14 cellular contexts compared by ENCODE assay signal in the genomic region with DNA sequence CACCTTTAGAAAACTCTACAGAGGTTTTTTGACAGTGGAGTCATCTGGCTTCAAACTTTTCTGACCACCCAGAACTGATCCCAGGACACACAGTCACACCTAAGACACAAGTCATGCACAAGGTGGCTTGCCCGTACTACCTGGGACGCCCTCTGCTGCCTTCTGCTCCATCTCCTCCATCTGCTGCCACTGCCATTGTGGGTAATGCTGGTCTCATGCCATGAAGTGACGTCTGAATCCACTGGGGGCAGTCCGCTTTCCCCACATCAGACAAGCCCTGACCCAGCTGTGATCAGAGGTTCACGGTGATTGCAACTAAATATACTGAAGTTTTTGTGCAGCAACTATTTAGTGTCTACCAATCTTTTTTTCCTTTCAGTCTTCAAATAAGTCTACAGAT. TPM values are rescaled to one million over a fixed set of nuclear protein-coding genes. Genes with fewer than 3 reads are reported as not detected.
A peak's percentile ranks its signal among the peaks of the same experiment; 100 is the strongest.
DNase-seq lines count a peak whose midpoint lies in the region; ATAC-seq, FAIRE-seq and TF ChIP-seq lines count a peak whose summit lies in the region.
"Had no signal": no experiment of that assay in that cellular context is flagged by ENCODE, and none has a peak within 500 bp of the region (broad histone marks: within the 10 kb centered on the region; RNA-seq: fewer than 3 reads in every experiment).

No MANE protein-coding gene starts in this region.

- peak; percentile 35 for TF ChIP-seq CTCF in DOHH2 (IDR thresholded peaks at IDR 0.05; ENCODE audit: low read depth, low read length, poor library complexity, severe bottlenecking)
- peak; percentile 22 to 36; a peak in 2 of 4 replicates for TF ChIP-seq CTCF in GM23338 (conservative IDR thresholded peaks at IDR 0.05; ENCODE audit: low read depth in 2 of 2)
- no peak for TF ChIP-seq CTCF in D721Med (IDR thresholded peaks at IDR 0.05; ENCODE audit: insufficient read depth, missing control alignments)
- no peak for TF ChIP-seq CTCF in ovary (IDR thresholded peaks at IDR 0.05)

- in situ Hi-C loops in SK-MEL-5 (cut with HindIII; ENCODE audit: low pct_unique_long_range_greater_than_20kb, low sequenced_read_pairs): no loop called here

- intact Hi-C loops in ovary (cut with DNase I): loop anchor here in 1 of 4 donors (10.0 kb wide), 1 partner anchor 430 kb away; no protein-coding TSS in a partner anchor

- H3K36me3 ChIP-seq in DOHH2 (ENCODE audit: control insufficient read depth, low read length): no peaks in the 10 kb centered on the region
- H3K36me3 ChIP-seq in GM23338 (ENCODE audit: insufficient read depth): no peaks in the 10 kb centered on the region
- H3K36me3 ChIP-seq in ovary: no peaks in the 10 kb centered on the region

- no peak for TF ChIP-seq EP300 in ovary (IDR thresholded peaks at IDR 0.05)

- H3K4me1 Mint-ChIP-seq in GM23338: peaks cover 20% of the 10 kb centered on the region
- H3K4me1 Mint-ChIP-seq: activated T-helper 17 cell treated with anti-CD3 and anti-CD28 coated beads, Interleukin-2, amount 50 U/mL, for 72 hours had no signal

- H3K9me3 ChIP-seq in DOHH2 (ENCODE audit: control insufficient read depth, insufficient read depth, low read length): no peaks in the 10 kb centered on the region
- peaks cover 0 to 5% of the 10 kb centered on the region in 2 donors for H3K9me3 ChIP-seq in ovary

- peak; percentile 7; the same call in 2 of the 3 replicates for ATAC-seq in GM23338
- ATAC-seq in HG02642 (IDR thresholded peaks at IDR 0.05; ENCODE audit: poor library complexity, unreplicated experiment): no peak
- ATAC-seq: activated T-helper 17 cell treated with anti-CD3 and anti-CD28 coated beads, Interleukin-2, amount 50 U/mL, for 72 hours had no signal

- H3K4me1 ChIP-seq in DOHH2 (ENCODE audit: control insufficient read depth, low read length): peaks cover 11% of the 10 kb centered on the region
- H3K4me1 ChIP-seq in GM23338 (ENCODE audit: insufficient read depth): no peaks in the 10 kb centered on the region
- peaks cover 4% of the 10 kb centered on the region for H3K4me1 ChIP-seq in ovary (ENCODE audit: insufficient read depth)

- H3K27me3 Mint-ChIP-seq in GM23338 (ENCODE audit: insufficient read depth, low read depth, poor library complexity): peaks cover 20% of the 10 kb centered on the region
- H3K27me3 Mint-ChIP-seq: activated T-helper 17 cell treated with anti-CD3 and anti-CD28 coated beads, Interleukin-2, amount 50 U/mL, for 72 hours; CD8-positive, alpha-beta memory T cell; dendritic cell treated with granulocyte-macrophage colony-stimulating factor and Interleukin-4, amounts not matched to agents 40 ng/mL and 50 ng/mL, for 4 days had no signal

- H3K27ac Mint-ChIP-seq in GM23338: no peak overlapping the region
- H3K27ac Mint-ChIP-seq: activated T-helper 17 cell treated with anti-CD3 and anti-CD28 coated beads, Interleukin-2, amount 50 U/mL, for 72 hours; dendritic cell treated with granulocyte-macrophage colony-stimulating factor and Interleukin-4, amounts not matched to agents 40 ng/mL and 50 ng/mL, for 4 days had no signal

- H3K4me3 Mint-ChIP-seq in GM23338: no peak overlapping the region
- H3K4me3 Mint-ChIP-seq: activated T-helper 17 cell treated with anti-CD3 and anti-CD28 coated beads, Interleukin-2, amount 50 U/mL, for 72 hours; dendritic cell treated with granulocyte-macrophage colony-stimulating factor and Interleukin-4, amounts not matched to agents 40 ng/mL and 50 ng/mL, for 4 days had no signal

- H3K4me3 ChIP-seq in DOHH2 (ENCODE audit: low read length) (no peak overlapping the region), GM23338 (no peak overlapping the region), ovary (no peak overlapping the region)

- peaks cover 7% of the 10 kb centered on the region; the same call in 1 of the 2 replicates for H3K79me2 ChIP-seq in DOHH2 (ENCODE audit: control insufficient read depth, low read length)
- H3K79me2 ChIP-seq in GM23338 (replicated peaks; ENCODE audit: insufficient read depth): no peaks in the 10 kb centered on the region

- no peak for FAIRE-seq in D721Med (lab: Jason Lieb, UNC)
- FAIRE-seq: astrocyte had no signal

- 75 to 92% (median 90%) methylated on average over 5 of the region's 5 CpGs for WGBS in ovary, 3 donors

- no peak overlapping the region for H3K27ac ChIP-seq in DOHH2 (ENCODE audit: low read depth, low read length)
- H3K27ac ChIP-seq in GM23338 (ENCODE audit: low read depth): no peak overlapping the region
- H3K27ac ChIP-seq in ovary: no peak overlapping the region

- no peaks in the 10 kb centered on the region for H3K9me3 Mint-ChIP-seq in GM23338
- H3K9me3 Mint-ChIP-seq: activated T-helper 17 cell treated with anti-CD3 and anti-CD28 coated beads, Interleukin-2, amount 50 U/mL, for 72 hours; dendritic cell treated with granulocyte-macrophage colony-stimulating factor and Interleukin-4, amounts not matched to agents 40 ng/mL and 50 ng/mL, for 4 days had no signal

- H4K20me1 ChIP-seq in DOHH2 (ENCODE audit: control insufficient read depth, insufficient read depth, low read depth, low read length) (no peaks in the 10 kb centered on the region), GM23338 (replicated peaks; ENCODE audit: insufficient read depth) (no peaks in the 10 kb centered on the region)

- H3K4me2 ChIP-seq in DOHH2 (ENCODE audit: low read length) (no peak overlapping the region), GM23338 (no peak overlapping the region)

- no peaks in the 10 kb centered on the region for H3K9me2 ChIP-seq in DOHH2 (replicated peaks; ENCODE audit: control insufficient read depth, low read length)
- no peaks in the 10 kb centered on the region for H3K9me2 ChIP-seq in GM23338 (ENCODE audit: insufficient read depth)

- H3K27me3 ChIP-seq in DOHH2 (ENCODE audit: control insufficient read depth, low read length) (no peaks in the 10 kb centered on the region), GM23338 (ENCODE audit: insufficient read depth) (no peaks in the 10 kb centered on the region), ovary (no peaks in the 10 kb centered on the region)

- H2AFZ ChIP-seq in GM23338: no peak overlapping the region

- H3F3A ChIP-seq in DOHH2 (ENCODE audit: control insufficient read depth, insufficient read depth) (no peaks in the 10 kb centered on the region; the same call in 1 of the 2 replicates), GM23338 (replicated peaks; ENCODE audit: low read depth) (no peaks in the 10 kb centered on the region)

- no peak for TF ChIP-seq POLR2A in ovary (IDR thresholded peaks at IDR 0.05)

- H3K36me3 Mint-ChIP-seq in GM23338 (ENCODE audit: low read depth): peaks cover 3% of the 10 kb centered on the region; the same call in 1 of the 3 replicates
- H3K36me3 Mint-ChIP-seq: CD8-positive, alpha-beta memory T cell had no signal

- DNase-seq in GM23338 (ENCODE audit: low spot score) (no peak), SK-MEL-5 (ENCODE audit: low read depth, low spot score) (peak; percentile 17), fibroblast of peridontal ligament (ENCODE audit: extremely low read depth) (peak; percentile 18), D721Med (ENCODE audit: insufficient read length, low spot score) (no peak), ovary (no peak), amygdala (lab: John Stamatoyannopoulos, UW) (no peak)
- DNase-seq: activated CD4-positive, alpha-beta T cell treated with anti-CD3 and anti-CD28 coated beads for 48 hours; stimulated activated CD4-positive, alpha-beta T cell treated with anti-CD3 and anti-CD28 coated beads, Interleukin-12 subunit alpha, Interleukin-12 subunit beta, amount 100 ng/mL, for 4 hours had no signal

RNA-seq across cellular contexts. Expression of a gene that starts 5.4 kb away (rescaled TPM):
- total RNA-seq in GM23338 (2014; rRNA removed; shearing (Covaris generic)): 157 and 175 TPM in 2 replicates
- polyA plus RNA-seq in GM23338 (2016; fragmentation: Nextera tagmentation; extraction: Ambion mirVana): 304 and 308 TPM in 2 replicates
- total RNA-seq in SK-MEL-5 (2014; rRNA removed; shearing (Covaris generic)): 91.2 and 92.4 TPM in 2 replicates
- polyA plus RNA-seq in SK-MEL-5 (2015; cell fraction: cytosol; rRNA removed): 112 and 119 TPM in 2 replicates
- 45.3 and 51.4 TPM in 2 replicates for polyA plus RNA-seq in SK-MEL-5 (2015; cell fraction: nucleus; rRNA removed)
- 100 to 1,000 TPM in 5 of 7 donors, 10 to 100 TPM in 2; 95.6 to 163 (median 107) TPM for total RNA-seq in ovary
- polyA plus RNA-seq in ovary: 10 to 100 TPM; 15.3 to 80.1 TPM

RNA-seq across cellular contexts. Expression of a gene that starts 13.8 kb away (rescaled TPM):
- total RNA-seq in GM23338 (2014; rRNA removed; shearing (Covaris generic)): 31.2 and 40.4 TPM in 2 replicates
- polyA plus RNA-seq in GM23338 (2016; fragmentation: Nextera tagmentation; extraction: Ambion mirVana) (18.5 and 20.4 TPM in 2 replicates), ovary (10 to 100 TPM in 1 of 2 donors, 1 to 10 TPM in 1; 2.2 to 77.4 TPM)
- 21.6 and 22.2 TPM in 2 replicates for total RNA-seq in SK-MEL-5 (2014; rRNA removed; shearing (Covaris generic))
- 33.6 and 35.4 TPM in 2 replicates for polyA plus RNA-seq in SK-MEL-5 (2015; cell fraction: cytosol; rRNA removed)
- polyA plus RNA-seq in SK-MEL-5 (2015; cell fraction: nucleus; rRNA removed): 539 and 555 TPM in 2 replicates
- 100 to 1,000 TPM in 2 of 7 donors, 10 to 100 TPM in 5; 55.8 to 109 (median 78.6) TPM for total RNA-seq in ovary

RNA-seq across cellular contexts. Expression of a gene that starts 14.9 kb away (rescaled TPM):
- total RNA-seq in GM23338 (2014; rRNA removed; shearing (Covaris generic)): not detected in 2 replicates
- polyA plus RNA-seq in GM23338 (2016; fragmentation: Nextera tagmentation; extraction: Ambion mirVana) (0.17 and 0.52 TPM in 2 replicates), ovary (1 to 10 TPM; 3.9 to 4.7 TPM)
- 2.4 and 3.5 TPM in 2 replicates for total RNA-seq in SK-MEL-5 (2014; rRNA removed; shearing (Covaris generic))
- 6.5 and 7.2 TPM in 2 replicates for polyA plus RNA-seq in SK-MEL-5 (2015; cell fraction: cytosol; rRNA removed)
- 3.0 and 5.2 TPM in 2 replicates for polyA plus RNA-seq in SK-MEL-5 (2015; cell fraction: nucleus; rRNA removed)
- total RNA-seq in ovary: 10 to 100 TPM in 3 of 7 donors, 1 to 10 TPM in 4; 1.8 to 65.3 (median 8.9) TPM

RNA-seq across cellular contexts. Expression of a gene that starts 21.1 kb away (rescaled TPM):
- 28.0 and 34.4 TPM in 2 replicates for total RNA-seq in GM23338 (2014; rRNA removed; shearing (Covaris generic))
- 15.7 and 16.2 TPM in 2 replicates for polyA plus RNA-seq in GM23338 (2016; fragmentation: Nextera tagmentation; extraction: Ambion mirVana)
- 9.1 TPM in 2 replicates for total RNA-seq in SK-MEL-5 (2014; rRNA removed; shearing (Covaris generic))
- polyA plus RNA-seq in SK-MEL-5 (2015; cell fraction: cytosol; rRNA removed): 15.7 and 19.4 TPM in 2 replicates
- polyA plus RNA-seq in SK-MEL-5 (2015; cell fraction: nucleus; rRNA removed): 30.4 and 32.2 TPM in 2 replicates
- 10 to 100 TPM in 6 of 7 donors, 1 to 10 TPM in 1; 9.0 to 39.6 (median 14.2) TPM for total RNA-seq in ovary
- 10 to 100 TPM in 1 of 2 donors, 1 to 10 TPM in 1; 9.6 to 11.1 TPM for polyA plus RNA-seq in ovary

Comparison
In these comparisons a context has a peak if more than half of its experiments do, and no peak if none do; other contexts are left out.
1. CTCF ChIP-seq: peak in DOHH2 (single experiment) and GM23338 (2 of 2); none in D721Med (single experiment) and ovary (0 of 3).
2. DNase-seq: peak in SK-MEL-5 (single experiment) and fibroblast of peridontal ligament (single experiment); none in GM23338 (single experiment), D721Med (single experiment), ovary (0 of 5) and amygdala (0 of 56).